In the genomic region with DNA sequence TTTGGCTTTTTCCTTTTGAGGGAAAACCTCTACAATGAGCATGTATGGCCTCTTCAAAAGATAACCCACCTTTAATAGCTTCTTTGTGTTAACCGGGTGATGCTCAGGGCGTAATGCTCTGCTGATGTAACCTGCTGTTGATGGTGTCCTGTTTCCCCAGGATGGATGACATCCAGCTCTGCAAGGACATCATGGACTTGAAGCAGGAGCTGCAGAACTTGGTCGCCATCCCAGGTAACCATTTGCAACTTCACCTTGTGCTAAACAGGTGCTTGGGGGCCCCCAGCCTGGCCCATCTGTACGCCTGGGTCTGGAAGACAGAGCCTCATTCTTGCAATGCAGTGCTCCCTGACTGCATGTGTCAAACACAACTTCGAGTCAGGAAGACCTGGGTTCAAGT, we compare ENCODE assay signal across 20 cellular contexts.
DNase-seq lines count a peak whose midpoint lies in the region; ATAC-seq and TF ChIP-seq lines count a peak whose summit lies in the region.
"Had no signal": no experiment of that assay in that cellular context is flagged by ENCODE, and none has a peak within 500 bp of the region (broad histone marks: within the 10 kb centered on the region; RNA-seq: fewer than 3 reads in every experiment).

No MANE protein-coding gene starts in this region.

- peak overlapping the region; percentile 36 to 81 (median 68) for H3K27ac ChIP-seq in gastrocnemius medialis
- H3K27ac ChIP-seq: 22Rv1; A549; BLaER1 treated with 17β-estradiol and CSF1 and Interleukin-3, amounts not matched to agents 10 nM and 100 nM; C4-2B had no signal

- peak in 1 of 2 donors; percentile 3 for TF ChIP-seq POLR2A in gastrocnemius medialis (IDR thresholded peaks at IDR 0.05)

- DNase-seq in NCI-H2171 treated with DMSO at 0.1 percent for 48 hours (lab: John Stamatoyannopoulos, UW) = peak; percentile 17
- no peak for DNase-seq in NCI-H2171 (lab: John Stamatoyannopoulos, UW)
- DNase-seq in gastrocnemius medialis = peak; percentile 88 to 91
- no peak for DNase-seq in DMS153 (lab: John Stamatoyannopoulos, UW)
- no peak for DNase-seq in SIG-M5 (lab: John Stamatoyannopoulos, UW)
- DNase-seq: AML-193; Caco-2; Calu3; CD4-positive, alpha-beta T cell; CD8-positive, alpha-beta T cell; DMS53; DMS79; DND-41; EL; GDM1 had no signal

- H3K27me3 ChIP-seq in gastrocnemius medialis = no peaks in the 10 kb centered on the region
- H3K27me3 ChIP-seq: BLaER1 treated with 17β-estradiol and CSF1 and Interleukin-3, amounts not matched to agents 10 nM and 100 nM had no signal

- H3K9me3 ChIP-seq in gastrocnemius medialis = no peaks in the 10 kb centered on the region
- H3K9me3 ChIP-seq: A549, Caco-2 had no signal

- H3K4me3 ChIP-seq in gastrocnemius medialis = no peak overlapping the region
- H3K4me3 ChIP-seq: A549; BLaER1 treated with 17β-estradiol and CSF1 and Interleukin-3, amounts not matched to agents 10 nM and 100 nM; GM12878 had no signal

- in situ Hi-C loops in gastrocnemius medialis (cut with MboI; ENCODE audit: low sequenced_read_pairs in 4 of 4) = loop anchor here in 1 of 4 donors (5.0 kb wide), 1 partner anchor 39 kb away; no protein-coding TSS in a partner anchor

- intact Hi-C loops in gastrocnemius medialis (cut with DNase I; ENCODE audit: low total_unique reads) = no loop called here

- no peaks in the 10 kb centered on the region for H3K36me3 ChIP-seq in gastrocnemius medialis

- peak; percentile 68 to 76 for ATAC-seq in gastrocnemius medialis
- ATAC-seq: A549; CD8-positive, alpha-beta T cell; GM12878 had no signal

- peaks cover 34 to 50% of the 10 kb centered on the region in 2 donors for H3K4me1 ChIP-seq in gastrocnemius medialis
- H3K4me1 ChIP-seq: Caco-2 had no signal

- no peak for TF ChIP-seq CTCF in gastrocnemius medialis (IDR thresholded peaks at IDR 0.05 in 4 of 5, conservative IDR thresholded peaks at IDR 0.05 in 1 of 5)

Comparison
In these comparisons a context has a peak if more than half of its experiments do, and no peak if none do; other contexts are left out.
1. DNase-seq: peak in NCI-H2171 treated with DMSO at 0.1 percent for 48 hours (single experiment) and gastrocnemius medialis (2 of 2); none in NCI-H2171 (single experiment), DMS153 (single experiment) and SIG-M5 (single experiment).